11 cellular contexts compared by ENCODE assay signal in the genomic region with DNA sequence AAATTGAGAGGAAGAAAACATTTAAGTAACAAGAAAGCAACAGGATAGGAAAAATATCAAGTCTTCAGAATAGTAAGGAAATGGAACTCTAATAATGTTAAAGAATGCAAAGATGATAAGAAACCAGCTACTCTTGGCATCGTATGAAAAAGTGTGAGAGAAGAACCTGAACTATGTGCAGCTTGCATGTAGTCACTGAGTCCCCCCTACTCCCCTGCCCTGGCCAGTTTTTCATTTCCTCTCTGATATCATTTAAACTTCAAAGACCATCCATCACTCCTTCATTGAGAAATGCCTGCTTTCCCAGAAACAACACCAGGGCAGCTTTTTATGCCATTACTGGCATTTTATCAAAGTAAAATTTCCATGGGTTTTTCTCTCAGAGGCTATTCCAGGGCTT. TPM values are rescaled to one million over a fixed set of nuclear protein-coding genes. Genes with fewer than 3 reads are reported as not detected.
DNase-seq lines count a peak whose midpoint lies in the region; ATAC-seq lines count a peak whose summit lies in the region.
"Had no signal": no experiment of that assay in that cellular context is flagged by ENCODE, and none has a peak within 500 bp of the region (broad histone marks: within the 10 kb centered on the region; RNA-seq: fewer than 3 reads in every experiment).

No MANE protein-coding gene starts in this region.

- peaks cover 13% of the 10 kb centered on the region for H3K4me1 Mint-ChIP-seq in stimulated activated effector memory CD8-positive, alpha-beta T cell treated with anti-CD3 and anti-CD28 coated beads, Interleukin-12 subunit alpha, Interleukin-12 subunit beta, amount 100 ng/mL, for 72 hours
- H3K4me1 Mint-ChIP-seq: endodermal cell had no signal

- H3K36me3 ChIP-seq in SK-N-MC (ENCODE audit: insufficient read depth, low read length): no peaks in the 10 kb centered on the region

- H3K4me3 ChIP-seq in SK-N-MC: peak overlapping the region; percentile 31; the same call in 1 of the 2 replicates

- H3K27ac Mint-ChIP-seq in stimulated activated effector memory CD8-positive, alpha-beta T cell treated with anti-CD3 and anti-CD28 coated beads, Interleukin-12 subunit alpha, Interleukin-12 subunit beta, amount 100 ng/mL, for 72 hours: peak overlapping the region; percentile 29
- H3K27ac Mint-ChIP-seq: endodermal cell, progenitor cell of endocrine pancreas had no signal

- no peak overlapping the region for H3K9ac ChIP-seq in SK-N-MC (ENCODE audit: insufficient read length)

- no peak overlapping the region for H3K27ac ChIP-seq in SK-N-MC

- H3K4me3 Mint-ChIP-seq in stimulated activated effector memory CD8-positive, alpha-beta T cell treated with anti-CD3 and anti-CD28 coated beads, Interleukin-12 subunit alpha, Interleukin-12 subunit beta, amount 100 ng/mL, for 72 hours: no peak overlapping the region
- H3K4me3 Mint-ChIP-seq: endodermal cell had no signal

- no peaks in the 10 kb centered on the region for H3K9me3 Mint-ChIP-seq in stimulated activated effector memory CD8-positive, alpha-beta T cell treated with anti-CD3 and anti-CD28 coated beads, Interleukin-12 subunit alpha, Interleukin-12 subunit beta, amount 100 ng/mL, for 72 hours
- H3K9me3 Mint-ChIP-seq: endodermal cell had no signal

- H3K36me3 Mint-ChIP-seq in stimulated activated effector memory CD8-positive, alpha-beta T cell treated with anti-CD3 and anti-CD28 coated beads, Interleukin-12 subunit alpha, Interleukin-12 subunit beta, amount 100 ng/mL, for 72 hours: no peaks in the 10 kb centered on the region

- no peaks in the 10 kb centered on the region for H3K9me3 ChIP-seq in SK-N-MC (ENCODE audit: low read depth, low read length)

- no peak for ATAC-seq in stimulated activated effector memory CD8-positive, alpha-beta T cell treated with anti-CD3 and anti-CD28 coated beads, Interleukin-12 subunit alpha, Interleukin-12 subunit beta, amount 100 ng/mL, for 72 hours

- DNase-seq in H4 (ENCODE audit: low spot score) (peak; percentile 55), SK-N-MC (ENCODE audit: low read depth, low spot score) (no peak), fibroblast of peridontal ligament (ENCODE audit: extremely low read depth) (peak; percentile 35), NCI-H1048 (lab: John Stamatoyannopoulos, UW) (no peak), NAMALWA (ENCODE audit: low spot score) (no peak), NCI-H2196 (lab: John Stamatoyannopoulos, UW; ENCODE audit: unreplicated experiment) (no peak)
- DNase-seq in stimulated activated effector memory CD8-positive, alpha-beta T cell treated with anti-CD3 and anti-CD28 coated beads, Interleukin-12 subunit alpha, Interleukin-12 subunit beta, amount 100 ng/mL, for 72 hours (ENCODE audit: low spot score in 2 of 2): no peak
- DNase-seq: activated effector memory CD4-positive, alpha-beta T cell treated with Interleukin-2 at 50 U/mL for 16 hours; endodermal cell; NCI-H1092 treated with DMSO at 0.1 percent for 48 hours had no signal

RNA-seq across cellular contexts. Expression of gene INPP4B, which starts 28.1 kb away (rescaled TPM):
- 6.0 and 8.0 TPM in 2 replicates for total RNA-seq in H4 (2014; rRNA removed; shearing (Covaris generic))

Comparison
In these comparisons a context has a peak if more than half of its experiments do, and no peak if none do; other contexts are left out.
1. DNase-seq: peak in H4 (single experiment) and fibroblast of peridontal ligament (single experiment); none in SK-N-MC (single experiment), stimulated activated effector memory CD8-positive, alpha-beta T cell treated with anti-CD3 and anti-CD28 coated beads, Interleukin-12 subunit alpha, Interleukin-12 subunit beta, amount 100 ng/mL, for 72 hours (0 of 2), NCI-H1048 (single experiment), NAMALWA (single experiment) and NCI-H2196 (single experiment).